Comparison of ENCODE assay signal across 8 cellular contexts in the genomic region with DNA sequence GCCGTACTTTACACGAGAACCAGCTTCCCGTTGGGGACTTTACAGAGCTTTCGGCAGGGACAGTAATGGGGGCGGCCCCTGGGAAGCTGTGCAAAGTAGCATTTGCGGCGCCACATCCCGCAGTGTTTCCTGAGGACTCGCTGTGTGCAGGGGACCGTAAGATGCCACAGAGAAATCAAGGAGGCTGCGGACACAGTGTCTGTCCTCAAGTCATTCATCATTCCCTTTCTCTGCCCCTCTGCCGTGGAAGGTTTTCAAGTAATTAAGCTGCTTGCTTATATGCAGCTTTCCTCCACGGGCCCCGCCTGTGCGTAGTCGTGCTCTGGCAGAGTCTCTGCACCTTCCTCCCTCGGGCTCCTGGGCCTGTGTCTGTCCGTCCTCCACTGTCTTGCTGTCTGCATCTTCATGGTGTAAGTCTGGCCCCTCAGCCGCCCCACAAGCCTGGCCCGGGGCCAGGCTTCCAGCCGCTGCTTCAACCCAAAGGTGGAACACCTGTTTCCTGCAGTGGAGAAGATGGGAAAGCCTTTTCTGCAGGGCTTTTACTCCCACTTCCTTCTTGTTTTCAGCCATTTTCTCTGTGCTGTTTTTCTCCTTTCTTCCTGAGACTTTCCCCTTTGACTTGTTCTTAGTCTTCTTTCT.
DNase-seq lines count a peak whose midpoint lies in the region; ATAC-seq and TF ChIP-seq lines count a peak whose summit lies in the region.
"Had no signal": no experiment of that assay in that cellular context is flagged by ENCODE, and none has a peak within 500 bp of the region (broad histone marks: within the 10 kb centered on the region; RNA-seq: fewer than 3 reads in every experiment).

No MANE protein-coding gene starts in this region.

- H3K27ac Mint-ChIP-seq in activated naive CD4-positive, alpha-beta T cell treated with anti-CD3 and anti-CD28 coated beads, Interleukin-2, amount 50 U/mL, for 72 hours: peak overlapping the region; percentile 97 to 98

- peak overlapping the region; percentile 89 for H3K27ac ChIP-seq in rectal smooth muscle tissue (ENCODE audit: low read depth, low read length)

- H3K36me3 ChIP-seq in rectal smooth muscle tissue (ENCODE audit: control insufficient read depth, insufficient read depth, low read length): no peaks in the 10 kb centered on the region

- H3K9me3 Mint-ChIP-seq in activated naive CD4-positive, alpha-beta T cell treated with anti-CD3 and anti-CD28 coated beads, Interleukin-2, amount 50 U/mL, for 72 hours: peaks cover 0 to 5% of the 10 kb centered on the region in 2 donors

- peak; percentile 72 for DNase-seq in NCI-H1092 treated with DMSO at 0.1 percent for 48 hours (lab: John Stamatoyannopoulos, UW)
- DNase-seq in activated naive CD4-positive, alpha-beta T cell treated with anti-CD3 and anti-CD28 coated beads, Interleukin-2, amount 50 U/mL, for 72 hours (ENCODE audit: low spot score in 2 of 2): peak; percentile 34 to 80
- DNase-seq in LoVo (ENCODE audit: low spot score): no peak
- DNase-seq in SKM-1 (lab: John Stamatoyannopoulos, UW; ENCODE audit: unreplicated experiment): no peak
- DNase-seq: amniotic stem cell had no signal

- TF ChIP-seq CTCF in GM12875 (IDR thresholded peaks at IDR 0.05; ENCODE audit: borderline replicate concordance, insufficient read depth, low read depth, low read length): no peak

- H3K4me1 ChIP-seq in rectal smooth muscle tissue (ENCODE audit: control insufficient read depth, insufficient read depth, low read length): peaks cover 18% of the 10 kb centered on the region

- peak overlapping the region; percentile 2 for H3K4me3 ChIP-seq in GM12875 (ENCODE audit: low read depth, low read length)
- no peak overlapping the region for H3K4me3 ChIP-seq in rectal smooth muscle tissue (ENCODE audit: low read length)

- H3K27me3 ChIP-seq in rectal smooth muscle tissue (ENCODE audit: control insufficient read depth, insufficient read depth, low read length): no peaks in the 10 kb centered on the region

- no peak overlapping the region for H3K9ac ChIP-seq in rectal smooth muscle tissue (ENCODE audit: low read length)

- peak; percentile 68 to 88 for ATAC-seq in activated naive CD4-positive, alpha-beta T cell treated with anti-CD3 and anti-CD28 coated beads, Interleukin-2, amount 50 U/mL, for 72 hours
- ATAC-seq in HG03196 (IDR thresholded peaks at IDR 0.05; ENCODE audit: unreplicated experiment): no peak

- peaks cover 22 to 49% of the 10 kb centered on the region in 2 donors for H3K36me3 Mint-ChIP-seq in activated naive CD4-positive, alpha-beta T cell treated with anti-CD3 and anti-CD28 coated beads, Interleukin-2, amount 50 U/mL, for 72 hours

Comparison
In these comparisons a context has a peak if more than half of its experiments do, and no peak if none do; other contexts are left out.
1. DNase-seq: peak in NCI-H1092 treated with DMSO at 0.1 percent for 48 hours (single experiment) and activated naive CD4-positive, alpha-beta T cell treated with anti-CD3 and anti-CD28 coated beads, Interleukin-2, amount 50 U/mL, for 72 hours (2 of 2); none in LoVo (single experiment) and SKM-1 (single experiment).